Comparison of ENCODE assay signal across 1 cellular context in the genomic region with DNA sequence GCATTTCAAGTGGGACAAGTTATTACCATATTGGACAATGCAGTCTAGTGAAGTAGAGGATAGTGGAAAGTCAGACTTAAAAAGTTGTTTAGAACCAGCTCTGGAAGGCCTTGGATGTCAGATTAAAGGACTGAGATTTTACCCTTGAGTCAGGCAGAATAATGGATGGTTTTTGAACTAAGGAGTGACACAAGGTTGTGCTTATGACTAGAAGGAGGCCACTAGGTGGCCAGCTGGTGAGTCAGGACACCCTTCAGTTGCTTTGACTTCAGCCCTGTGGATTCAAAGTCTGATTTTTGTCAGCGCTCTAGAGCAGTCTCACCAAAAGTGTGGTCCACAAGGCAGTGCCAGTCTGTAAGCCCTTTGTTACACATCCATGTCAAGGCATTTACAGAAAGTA.
TF ChIP-seq lines count a peak whose summit lies in the region.

No MANE protein-coding gene starts in this region.

TF ChIP-seq in IMR-90, 13 proteins besides CTCF, POLR2A, EP300 and RAD21 (continued from another document):
- no peak for TF ChIP-seq FOS (IDR thresholded peaks at IDR 0.05; ENCODE audit: low read depth, low read length)
- no peak for TF ChIP-seq SMC3 (IDR thresholded peaks at IDR 0.05; ENCODE audit: low read depth, low read length)
- TF ChIP-seq MXI1 (IDR thresholded peaks at IDR 0.05; ENCODE audit: borderline replicate concordance, low read depth, low read length), result no peak
- no peak for TF ChIP-seq CHD1 (IDR thresholded peaks at IDR 0.05; ENCODE audit: low read depth, low read length)
- TF ChIP-seq RFX5 (IDR thresholded peaks at IDR 0.05; ENCODE audit: low read depth, low read length), result no peak
- no peak for TF ChIP-seq MAFK (IDR thresholded peaks at IDR 0.05; ENCODE audit: low read depth, low read length)
- TF ChIP-seq, protein P1, sequence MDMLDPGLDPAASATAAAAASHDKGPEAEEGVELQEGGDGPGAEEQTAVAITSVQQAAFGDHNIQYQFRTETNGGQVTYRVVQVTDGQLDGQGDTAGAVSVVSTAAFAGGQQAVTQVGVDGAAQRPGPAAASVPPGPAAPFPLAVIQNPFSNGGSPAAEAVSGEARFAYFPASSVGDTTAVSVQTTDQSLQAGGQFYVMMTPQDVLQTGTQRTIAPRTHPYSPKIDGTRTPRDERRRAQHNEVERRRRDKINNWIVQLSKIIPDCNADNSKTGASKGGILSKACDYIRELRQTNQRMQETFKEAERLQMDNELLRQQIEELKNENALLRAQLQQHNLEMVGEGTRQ (IDR thresholded peaks at IDR 0.05; ENCODE audit: low read depth, low read length), result no peak
- TF ChIP-seq, protein P2, sequence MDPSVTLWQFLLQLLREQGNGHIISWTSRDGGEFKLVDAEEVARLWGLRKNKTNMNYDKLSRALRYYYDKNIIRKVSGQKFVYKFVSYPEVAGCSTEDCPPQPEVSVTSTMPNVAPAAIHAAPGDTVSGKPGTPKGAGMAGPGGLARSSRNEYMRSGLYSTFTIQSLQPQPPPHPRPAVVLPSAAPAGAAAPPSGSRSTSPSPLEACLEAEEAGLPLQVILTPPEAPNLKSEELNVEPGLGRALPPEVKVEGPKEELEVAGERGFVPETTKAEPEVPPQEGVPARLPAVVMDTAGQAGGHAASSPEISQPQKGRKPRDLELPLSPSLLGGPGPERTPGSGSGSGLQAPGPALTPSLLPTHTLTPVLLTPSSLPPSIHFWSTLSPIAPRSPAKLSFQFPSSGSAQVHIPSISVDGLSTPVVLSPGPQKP (IDR thresholded peaks at IDR 0.05; ENCODE audit: borderline replicate concordance, low read depth, low read length), result no peak
- TF ChIP-seq BHLHE40 (IDR thresholded peaks at IDR 0.05; ENCODE audit: low read depth, low read length), result no peak
- TF ChIP-seq NFE2L2 (IDR thresholded peaks at IDR 0.05; ENCODE audit: low read depth, low read length), result no peak
- no peak for TF ChIP-seq CEBPB (IDR thresholded peaks at IDR 0.05; ENCODE audit: low read depth, low read length)
